10 cellular contexts compared by ENCODE assay signal in the genomic region with DNA sequence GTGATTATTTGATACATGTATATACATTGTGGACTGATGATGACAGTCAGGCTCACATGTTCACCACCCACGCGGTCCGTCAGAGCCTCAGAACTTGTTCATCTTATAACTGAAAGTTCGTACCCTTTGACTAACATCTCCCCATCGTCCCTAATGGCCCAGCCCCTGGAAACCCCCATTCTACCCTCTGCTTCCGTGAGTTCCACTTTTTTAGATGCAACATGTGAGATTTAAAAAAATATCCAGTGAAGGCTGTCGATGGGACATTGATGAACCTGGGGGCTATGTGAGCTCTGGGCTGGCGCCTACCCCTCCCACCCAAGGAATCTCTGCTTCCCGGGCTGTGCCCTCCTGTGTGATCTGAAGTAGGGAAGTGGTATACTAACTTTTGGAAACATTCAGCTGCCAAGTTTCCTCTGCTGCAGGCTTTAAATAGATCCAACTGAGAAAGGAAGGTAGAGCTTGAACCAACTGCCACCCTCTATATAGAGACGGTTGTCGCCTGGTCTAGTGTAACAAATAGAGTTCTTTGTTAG.
A peak's percentile ranks its signal among the peaks of the same experiment; 100 is the strongest.
DNase-seq lines count a peak whose midpoint lies in the region; ATAC-seq lines count a peak whose summit lies in the region.
"Had no signal": no experiment of that assay in that cellular context is flagged by ENCODE, and none has a peak within 500 bp of the region (broad histone marks: within the 10 kb centered on the region; RNA-seq: fewer than 3 reads in every experiment).

No MANE protein-coding gene starts in this region.

- H3K9me3 Mint-ChIP-seq in T-helper 2 cell treated with Interferon-gamma antibody and Interleukin-4, amounts not matched to agents 5 μg/mL and 100 μg/mL, for 36 hours, result no peaks in the 10 kb centered on the region

- DNase-seq in T-helper 2 cell treated with Interferon-gamma antibody and Interleukin-4, amounts not matched to agents 5 μg/mL and 100 μg/mL, for 36 hours (ENCODE audit: low spot score), result peak; percentile 92
- DNase-seq in effector CD4-positive, alpha-beta T cell, result peak; percentile 20
- DNase-seq in stimulated activated naive CD4-positive, alpha-beta T cell treated with Interleukin-2 at 50 U/mL for 16 hours (lab: John Stamatoyannopoulos, UW), result peak; percentile 90
- DNase-seq in NAMALWA (ENCODE audit: low spot score) (no peak), dermis blood vessel endothelial cell (no peak), NCI-H748 treated with DMSO at 0.1 percent for 48 hours (lab: John Stamatoyannopoulos, UW) (no peak)
- DNase-seq: psoas muscle had no signal

- peak overlapping the region; percentile 88 for H3K27ac Mint-ChIP-seq in T-helper 2 cell treated with Interferon-gamma antibody and Interleukin-4, amounts not matched to agents 5 μg/mL and 100 μg/mL, for 36 hours
- H3K27ac Mint-ChIP-seq: brain had no signal

- ATAC-seq in GM18502 (IDR thresholded peaks at IDR 0.05; ENCODE audit: poor library complexity, unreplicated experiment) (peak; percentile 76), HG02759 (IDR thresholded peaks at IDR 0.05; ENCODE audit: unreplicated experiment) (peak; percentile 69)

- peaks cover 42% of the 10 kb centered on the region for H3K4me1 Mint-ChIP-seq in T-helper 2 cell treated with Interferon-gamma antibody and Interleukin-4, amounts not matched to agents 5 μg/mL and 100 μg/mL, for 36 hours (ENCODE audit: low read depth)

- no peaks in the 10 kb centered on the region for H3K36me3 Mint-ChIP-seq in T-helper 2 cell treated with Interferon-gamma antibody and Interleukin-4, amounts not matched to agents 5 μg/mL and 100 μg/mL, for 36 hours (ENCODE audit: low read depth)
- H3K36me3 Mint-ChIP-seq: brain had no signal

- no peaks in the 10 kb centered on the region for H3K27me3 Mint-ChIP-seq in T-helper 2 cell treated with Interferon-gamma antibody and Interleukin-4, amounts not matched to agents 5 μg/mL and 100 μg/mL, for 36 hours (ENCODE audit: low read depth)

- peak overlapping the region; percentile 71 for H3K4me3 Mint-ChIP-seq in T-helper 2 cell treated with Interferon-gamma antibody and Interleukin-4, amounts not matched to agents 5 μg/mL and 100 μg/mL, for 36 hours
- H3K4me3 Mint-ChIP-seq: brain had no signal

Comparison
In these comparisons a context has a peak if more than half of its experiments do, and no peak if none do; other contexts are left out.
1. DNase-seq: peak in T-helper 2 cell treated with Interferon-gamma antibody and Interleukin-4, amounts not matched to agents 5 μg/mL and 100 μg/mL, for 36 hours (single experiment), effector CD4-positive, alpha-beta T cell (single experiment) and stimulated activated naive CD4-positive, alpha-beta T cell treated with Interleukin-2 at 50 U/mL for 16 hours (single experiment); none in NAMALWA (single experiment), dermis blood vessel endothelial cell (single experiment) and NCI-H748 treated with DMSO at 0.1 percent for 48 hours (single experiment).